12 cellular contexts compared by ENCODE assay signal in the genomic region with DNA sequence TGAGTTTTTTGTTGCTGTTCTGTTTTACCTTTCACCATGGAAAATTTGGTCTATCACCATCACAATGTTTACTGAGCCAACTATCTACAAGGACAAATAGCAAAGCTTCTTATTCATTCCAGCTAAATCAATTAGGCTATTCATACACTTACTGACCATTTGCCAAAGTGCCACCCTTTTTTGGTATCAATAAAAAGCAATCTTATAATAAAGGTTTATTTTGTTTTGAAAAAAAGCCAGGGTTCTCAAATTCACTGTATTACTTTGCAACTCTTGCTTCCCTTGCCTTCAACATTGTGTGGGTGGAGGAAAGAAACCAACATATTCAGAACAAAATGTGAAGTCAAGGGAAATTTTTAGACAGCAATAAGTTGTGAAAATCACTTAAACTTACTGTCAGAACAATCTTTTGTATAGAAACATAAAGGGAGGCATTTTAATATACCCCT. TPM values are rescaled to one million over a fixed set of nuclear protein-coding genes. Genes with fewer than 3 reads are reported as not detected.
DNase-seq lines count a peak whose midpoint lies in the region; ATAC-seq, FAIRE-seq and TF ChIP-seq lines count a peak whose summit lies in the region.
"Had no signal": no experiment of that assay in that cellular context is flagged by ENCODE, and none has a peak within 500 bp of the region (broad histone marks: within the 10 kb centered on the region; RNA-seq: fewer than 3 reads in every experiment).

No MANE protein-coding gene starts in this region.

- H3K27me3 Mint-ChIP-seq in Calu3 (ENCODE audit: unreplicated experiment) (no peaks in the 10 kb centered on the region), astrocyte (ENCODE audit: low read depth, unreplicated experiment) (no peaks in the 10 kb centered on the region), natural killer cell (ENCODE audit: low read depth in 2 of 2) (no peaks in the 10 kb centered on the region)

- H3K27ac Mint-ChIP-seq in Calu3 (ENCODE audit: unreplicated experiment) = peak overlapping the region; percentile 32
- peak overlapping the region; percentile 15 for H3K27ac Mint-ChIP-seq in astrocyte (ENCODE audit: unreplicated experiment)
- H3K27ac Mint-ChIP-seq in natural killer cell = no peak overlapping the region

- FAIRE-seq in GM18507 (lab: Jason Lieb, UNC) (peak; percentile 79), astrocyte (lab: Jason Lieb, UNC) (no peak)

- no peak overlapping the region for H3K4me3 ChIP-seq in astrocyte (ENCODE audit: insufficient read depth, low read depth, low read length)
- H3K4me3 ChIP-seq: colonic mucosa had no signal

- H2AFZ ChIP-seq in astrocyte (ENCODE audit: low read depth, low read length) = no peak overlapping the region

- no peaks in the 10 kb centered on the region for H3K9me3 ChIP-seq in astrocyte (ENCODE audit: insufficient read depth, low read depth, low read length)
- H3K9me3 ChIP-seq: colonic mucosa had no signal

- H3K36me3 Mint-ChIP-seq in Calu3 (ENCODE audit: insufficient read depth, unreplicated experiment) = peaks cover 5% of the 10 kb centered on the region
- H3K36me3 Mint-ChIP-seq in astrocyte (ENCODE audit: low read depth, unreplicated experiment) = no peaks in the 10 kb centered on the region
- H3K36me3 Mint-ChIP-seq in natural killer cell = no peaks in the 10 kb centered on the region

- H3K36me3 ChIP-seq in astrocyte (ENCODE audit: insufficient read depth, low read length) = no peaks in the 10 kb centered on the region
- H3K36me3 ChIP-seq: colonic mucosa had no signal

- CTCF ChIA-PET in Calu3 (lab: Charles Lee) = no interaction called here

- TF ChIP-seq CTCF in Calu3 (IDR thresholded peaks at IDR 0.05; ENCODE audit: unreplicated experiment) (no peak), astrocyte (IDR thresholded peaks at IDR 0.05; ENCODE audit: insufficient read depth, low read depth, low read length) (no peak), natural killer cell (IDR thresholded peaks at IDR 0.05) (no peak)

- no peak for ATAC-seq in natural killer cell
- ATAC-seq: SK-N-SH treated with all-trans-retinoic acid at 6 μM for 48 hours had no signal

- peaks cover 60% of the 10 kb centered on the region for H3K79me2 ChIP-seq in astrocyte (ENCODE audit: insufficient read depth, low read length)

- no peak overlapping the region for H3K4me2 ChIP-seq in astrocyte (ENCODE audit: low read length)

- no peaks in the 10 kb centered on the region for H4K20me1 ChIP-seq in astrocyte (ENCODE audit: insufficient read depth, low read length)

- peaks cover 54% of the 10 kb centered on the region for H3K4me1 Mint-ChIP-seq in Calu3 (ENCODE audit: low read depth, unreplicated experiment)
- peaks cover 21% of the 10 kb centered on the region for H3K4me1 Mint-ChIP-seq in astrocyte (ENCODE audit: low read depth, unreplicated experiment)
- H3K4me1 Mint-ChIP-seq in natural killer cell = no peaks in the 10 kb centered on the region

- intact Hi-C loops in Calu3 (cut with micrococcal nuclease; ENCODE audit: unreplicated experiment) (loop anchor here (10.0 kb wide), 1 partner anchor 406 kb away; no protein-coding TSS in a partner anchor), natural killer cell (cut with micrococcal nuclease) (no loop called here)

- H3K27me3 ChIP-seq in astrocyte (ENCODE audit: insufficient read depth, low read length) = no peaks in the 10 kb centered on the region
- H3K27me3 ChIP-seq: colonic mucosa had no signal

- H3K9me3 Mint-ChIP-seq in Calu3 (ENCODE audit: low read depth, unreplicated experiment) = no peaks in the 10 kb centered on the region
- no peaks in the 10 kb centered on the region for H3K9me3 Mint-ChIP-seq in astrocyte (ENCODE audit: unreplicated experiment)
- H3K9me3 Mint-ChIP-seq in natural killer cell = no peaks in the 10 kb centered on the region

- H3K9ac ChIP-seq in astrocyte (ENCODE audit: low read length) = no peak overlapping the region

- H3K4me3 Mint-ChIP-seq in Calu3 (ENCODE audit: low read depth, unreplicated experiment) (no peak overlapping the region), astrocyte (ENCODE audit: unreplicated experiment) (no peak overlapping the region), natural killer cell (no peak overlapping the region)

- no peak overlapping the region for H3K27ac ChIP-seq in astrocyte (ENCODE audit: low read depth, low read length)
- H3K27ac ChIP-seq: colonic mucosa had no signal

- BruUV-seq in Calu3 (replicated peaks; lab: Mats Ljungman, UMichigan) = no TSS peak

- no peak for DNase-seq in Calu3
- DNase-seq in GM18507 (ENCODE audit: extremely low spot score, insufficient read length, low read depth) = no peak
- DNase-seq in astrocyte (ENCODE audit: low read depth) = no peak
- peak; percentile 31 for DNase-seq in midbrain (lab: John Stamatoyannopoulos, UW)
- no peak for DNase-seq in cerebellar nuclear complex (lab: John Stamatoyannopoulos, UW)
- no peak for DNase-seq in epidermal melanocyte (ENCODE audit: insufficient read length, low spot score)
- DNase-seq in RPMI8226 = no peak
- no peak for DNase-seq in natural killer cell
- DNase-seq: colonic mucosa, DND-41, NCI-H446 treated with DMSO at 0.1 percent for 48 hours had no signal

- H3K4me1 ChIP-seq in astrocyte (ENCODE audit: insufficient read depth, low read length) = no peaks in the 10 kb centered on the region

RNA-seq across cellular contexts. Expression of a gene that starts 15.3 kb away (rescaled TPM):
- total RNA-seq in Calu3 (2022) = 26.2 and 27.3 TPM in 2 replicates
- total RNA-seq in astrocyte = 23.1 and 23.8 TPM in 2 replicates
- 100 to 1,000 TPM in 1 of 3 donors, 10 to 100 TPM in 2; 42.3 to 141 (median 65.0) TPM for total RNA-seq in natural killer cell

Comparison
In these comparisons a context has a peak if more than half of its experiments do, and no peak if none do; other contexts are left out.
1. H3K27ac Mint-ChIP-seq: peak in Calu3 (single experiment) and astrocyte (single experiment); none in natural killer cell (0 of 2).